Comparison of ENCODE assay signal across 8 cellular contexts in the genomic region with DNA sequence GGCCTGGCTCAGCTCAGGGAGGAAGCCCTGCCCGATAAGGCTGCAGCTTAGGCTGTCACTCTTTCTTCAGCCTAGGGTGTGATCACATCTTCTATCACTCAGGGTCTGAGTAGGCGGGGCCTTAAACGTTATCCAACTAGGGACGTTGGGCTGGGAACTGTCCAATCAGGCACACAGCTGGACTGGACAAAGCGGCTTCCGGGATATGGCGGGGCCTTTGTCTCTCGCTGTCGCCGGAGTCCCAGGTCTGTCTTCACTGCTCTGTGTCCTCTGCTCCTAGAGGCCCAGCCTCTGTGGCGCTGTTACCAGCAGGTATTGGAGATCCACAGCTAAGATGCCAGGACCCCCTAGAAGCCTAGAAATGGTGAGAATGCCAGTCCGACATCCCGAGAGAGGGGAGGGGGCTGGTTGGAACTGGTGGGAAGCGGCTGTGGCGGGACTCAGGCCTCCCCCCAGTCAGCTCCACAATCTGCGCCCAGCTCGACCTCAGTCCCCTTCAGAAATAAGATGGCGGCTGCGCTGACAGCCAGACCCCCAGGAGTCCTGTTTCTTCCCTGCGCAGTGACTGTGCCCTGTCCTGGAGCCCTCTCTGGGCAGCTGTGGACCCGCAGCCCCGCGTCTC. TPM values are rescaled to one million over a fixed set of nuclear protein-coding genes. Genes with fewer than 3 reads are reported as not detected.
DNase-seq lines count a peak whose midpoint lies in the region.

Gene ZNF254, plus strand, starts transcription at position 214 of the 622 bp plus-strand sequence. Its CDS starts 121 bp downstream, at position 335.

- H3K4me3 ChIP-seq in GM23248 (peak within 1 kb of the TSS; percentile 96), MG63 (peak within 1 kb of the TSS; percentile 62)

- peak within 1 kb of the TSS; percentile 87 for H3K27ac ChIP-seq in GM23248

- in situ Hi-C loops in GM23248 (cut with MboI): no loop called here

- peak; percentile 96 for DNase-seq in Daoy (ENCODE audit: low read depth)
- DNase-seq in GM23248: peak; percentile 98
- DNase-seq in MG63: peak; percentile 87
- peak; percentile 50 for DNase-seq in T-helper 9 cell
- DNase-seq in astrocyte of the hippocampus (ENCODE audit: low read depth, low spot score): peak; percentile 97
- DNase-seq in hippocampal formation (lab: John Stamatoyannopoulos, UW): peak; percentile 88
- peak; percentile 95 for DNase-seq in renal cortical epithelial cell (ENCODE audit: low read depth)
- no peak for DNase-seq in cortex of kidney (lab: John Stamatoyannopoulos, UW)

- no peaks in the 10 kb centered on the region for H3K27me3 ChIP-seq in GM23248 (replicated peaks; ENCODE audit: insufficient read depth)
- no peaks in the 10 kb centered on the region for H3K27me3 ChIP-seq in MG63

- peak within 1 kb of the TSS; percentile 89 for H2AFZ ChIP-seq in GM23248

- no peaks in the 10 kb centered on the region for H4K20me1 ChIP-seq in GM23248 (ENCODE audit: insufficient read depth)

- H3K9me3 ChIP-seq in GM23248 (ENCODE audit: low read depth) (no peaks in the 10 kb centered on the region), MG63 (no peaks in the 10 kb centered on the region)

- peaks cover 46% of the 10 kb centered on the region for H3K79me2 ChIP-seq in GM23248 (ENCODE audit: insufficient read depth)

- WGBS in GM23248 (ENCODE audit: low coverage in 1 of 2, low lambda C conversion rate in 2 of 2, missing lambda C conversion rate in 2 of 2), 2 experiments: 1% methylated on average over 23 of the region's 23 CpGs

- peak within 1 kb of the TSS; percentile 99 for H3K9ac ChIP-seq in GM23248

- H3F3A ChIP-seq in GM23248 (ENCODE audit: insufficient read depth): no peaks in the 10 kb centered on the region

- H3K36me3 ChIP-seq in GM23248 (ENCODE audit: low read depth) (no peaks in the 10 kb centered on the region), MG63 (no peaks in the 10 kb centered on the region; the same call in 1 of the 2 replicates)

- H3K4me2 ChIP-seq in GM23248 (ENCODE audit: unreplicated experiment): peak within 1 kb of the TSS; percentile 96

- H3K9me2 ChIP-seq in GM23248 (ENCODE audit: insufficient read depth): no peaks in the 10 kb centered on the region

- H3K4me1 ChIP-seq in GM23248 (ENCODE audit: insufficient read depth): peaks cover 5% of the 10 kb centered on the region; the same call in 1 of the 2 replicates

RNA-seq across cellular contexts. Expression of gene ZNF254, which starts in this region (rescaled TPM):
- total RNA-seq in Daoy (2014; rRNA removed; shearing (Covaris generic)): 7.4 and 9.9 TPM in 2 replicates
- total RNA-seq in GM23248 (2014; rRNA removed; shearing (Covaris generic)): 4.2 and 4.5 TPM in 2 replicates
- polyA plus RNA-seq in GM23248 (2016; fragmentation: Nextera tagmentation; extraction: Ambion mirVana): 3.2 and 4.0 TPM in 2 replicates
- total RNA-seq in MG63 (2014; rRNA removed; shearing (Covaris generic); ENCODE audit: low replicate concordance): 1.3 and 2.1 TPM in 2 replicates
- 22.6 and 34.9 TPM in 2 replicates for total RNA-seq in renal cortical epithelial cell
